Comparison of ENCODE assay signal across 1 cellular context in the genomic region with DNA sequence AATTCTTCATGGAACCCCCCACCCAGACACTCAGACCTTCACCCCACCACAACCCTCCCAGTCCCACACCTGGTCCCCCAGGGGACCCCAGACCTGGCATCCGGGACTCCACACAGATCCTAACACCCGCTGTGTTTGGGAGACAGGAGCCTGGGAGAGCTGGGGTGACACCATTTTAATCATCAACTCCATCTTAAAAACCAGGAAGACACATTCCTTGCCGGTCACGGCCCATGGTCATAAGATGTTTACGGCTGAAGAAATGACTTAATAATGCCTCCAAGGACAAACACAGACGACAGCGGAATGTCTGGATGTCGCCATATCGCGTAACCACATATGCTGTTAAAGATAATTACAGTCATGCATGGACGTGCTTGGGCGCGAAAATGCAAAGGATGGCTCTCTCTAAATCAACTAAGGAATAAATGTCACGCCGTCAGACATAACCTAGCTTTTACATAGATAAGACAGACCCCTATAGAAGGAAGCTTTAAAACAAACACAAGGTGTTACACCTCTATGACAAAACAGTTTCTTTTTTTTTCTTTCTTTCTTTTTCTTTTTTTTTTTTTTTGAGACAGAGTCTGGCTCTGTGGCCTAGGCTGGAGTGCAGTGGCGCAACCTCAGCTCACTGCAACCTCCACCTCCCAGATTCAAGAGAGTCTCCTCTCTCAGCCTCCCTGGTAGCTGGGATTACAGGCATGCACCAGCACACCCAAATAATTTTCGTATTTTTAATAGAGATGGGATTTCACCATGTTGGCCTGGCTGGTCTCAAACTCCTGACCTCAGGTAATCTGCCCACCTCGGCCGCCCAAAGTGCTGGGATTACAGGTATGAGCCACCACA.
TF ChIP-seq lines count a peak whose summit lies in the region.

No MANE protein-coding gene starts in this region.

TF ChIP-seq in K562, 482 proteins besides CTCF, POLR2A, EP300 and RAD21 (continued from another document and continues in another):
- TF ChIP-seq, protein P1, sequence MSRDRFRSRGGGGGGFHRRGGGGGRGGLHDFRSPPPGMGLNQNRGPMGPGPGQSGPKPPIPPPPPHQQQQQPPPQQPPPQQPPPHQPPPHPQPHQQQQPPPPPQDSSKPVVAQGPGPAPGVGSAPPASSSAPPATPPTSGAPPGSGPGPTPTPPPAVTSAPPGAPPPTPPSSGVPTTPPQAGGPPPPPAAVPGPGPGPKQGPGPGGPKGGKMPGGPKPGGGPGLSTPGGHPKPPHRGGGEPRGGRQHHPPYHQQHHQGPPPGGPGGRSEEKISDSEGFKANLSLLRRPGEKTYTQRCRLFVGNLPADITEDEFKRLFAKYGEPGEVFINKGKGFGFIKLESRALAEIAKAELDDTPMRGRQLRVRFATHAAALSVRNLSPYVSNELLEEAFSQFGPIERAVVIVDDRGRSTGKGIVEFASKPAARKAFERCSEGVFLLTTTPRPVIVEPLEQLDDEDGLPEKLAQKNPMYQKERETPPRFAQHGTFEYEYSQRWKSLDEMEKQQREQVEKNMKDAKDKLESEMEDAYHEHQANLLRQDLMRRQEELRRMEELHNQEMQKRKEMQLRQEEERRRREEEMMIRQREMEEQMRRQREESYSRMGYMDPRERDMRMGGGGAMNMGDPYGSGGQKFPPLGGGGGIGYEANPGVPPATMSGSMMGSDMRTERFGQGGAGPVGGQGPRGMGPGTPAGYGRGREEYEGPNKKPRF (IDR thresholded peaks at IDR 0.05; ENCODE audit: low read depth, low read length): no peak
- TF ChIP-seq RFX1 (IDR thresholded peaks at IDR 0.05) (no peak), MIER1 (IDR thresholded peaks at IDR 0.05; ENCODE audit: low read depth) (no peak), OTX1 (CRISPR knock-in tag; IDR thresholded peaks at IDR 0.05) (peak; percentile 90; the same call in 1 of the 2 replicates), ETV5 (CRISPR knock-in tag; IDR thresholded peaks at IDR 0.05; ENCODE audit: low read depth) (no peak), PHF21A (IDR thresholded peaks at IDR 0.05; ENCODE audit: borderline replicate concordance, low read depth) (no peak), ZNF507 (tag; conservative IDR thresholded peaks at IDR 0.05) (0 out of 2 replicates have a peak, but pooled peaks have one; percentile 32), ZSCAN32 (CRISPR knock-in tag; IDR thresholded peaks at IDR 0.05) (peak; percentile 44; the same call in 1 of the 2 replicates), RBFOX2 (IDR thresholded peaks at IDR 0.05; ENCODE audit: low read depth, low read length) (peak; percentile 33; the same call in 1 of the 2 replicates), CBFA2T3 (IDR thresholded peaks at IDR 0.05) (peak; percentile 80), JUNB (CRISPR knock-in tag; conservative IDR thresholded peaks at IDR 0.05) (no peak), CC2D1A (IDR thresholded peaks at IDR 0.05) (no peak), ZNF133 (CRISPR knock-in tag; IDR thresholded peaks at IDR 0.05) (peak; percentile 79; the same call in 1 of the 2 replicates), ZKSCAN1 (IDR thresholded peaks at IDR 0.05; ENCODE audit: low read depth, low read length) (no peak), ARNT (IDR thresholded peaks at IDR 0.05) (no peak), ZNF57 (CRISPR knock-in tag; IDR thresholded peaks at IDR 0.05) (no peak), PHB (CRISPR knock-in tag; IDR thresholded peaks at IDR 0.05) (0 out of 2 replicates have a peak, but pooled peaks have one; percentile 29), TRIM28 (IDR thresholded peaks at IDR 0.05) (no peak), TRIM24 (IDR thresholded peaks at IDR 0.05) (peak in 1 of 2 experiments; percentile 48; a peak in 1 of 4 replicates), TOE1 (IDR thresholded peaks at IDR 0.05; ENCODE audit: borderline replicate concordance) (no peak), TOE1 (CRISPR knock-in tag; IDR thresholded peaks at IDR 0.05; ENCODE audit: borderline replicate concordance, low read depth) (no peak), POLR3G (IDR thresholded peaks at IDR 0.05; ENCODE audit: extremely low read depth, insufficient read length, insufficient replicate concordance) (no peak), SREBF1 (IDR thresholded peaks at IDR 0.05; ENCODE audit: borderline replicate concordance, low read depth, low read length) (no peak), ZNF699 (CRISPR knock-in tag; IDR thresholded peaks at IDR 0.05; ENCODE audit: insufficient replicate concordance) (no peak), ZNF561 (CRISPR knock-in tag; conservative IDR thresholded peaks at IDR 0.05) (peak; percentile 60; the same call in 1 of the 2 replicates), NR3C1 (CRISPR knock-in tag; IDR thresholded peaks at IDR 0.05) (no peak), GTF2E2 (tag; IDR thresholded peaks at IDR 0.05) (peak; percentile 59; the same call in 1 of the 2 replicates), HSF4 (CRISPR knock-in tag; IDR thresholded peaks at IDR 0.05; ENCODE audit: borderline replicate concordance) (peak; percentile 87; the same call in 1 of the 2 replicates), IFI16 (CRISPR knock-in tag; IDR thresholded peaks at IDR 0.05) (peak; percentile 78), ZNF668 (CRISPR knock-in tag; IDR thresholded peaks at IDR 0.05) (peak; percentile 87; the same call in 1 of the 2 replicates), ZNF79 (CRISPR knock-in tag; IDR thresholded peaks at IDR 0.05; ENCODE audit: low read depth) (peak; percentile 88), ZNF354B (CRISPR knock-in tag; IDR thresholded peaks at IDR 0.05) (peak; percentile 74; the same call in 1 of the 2 replicates), LARP7 (IDR thresholded peaks at IDR 0.05) (no peak), ZBTB8A (IDR thresholded peaks at IDR 0.05; ENCODE audit: partially characterized antibody) (no peak), NR2F6 (CRISPR knock-in tag; IDR thresholded peaks at IDR 0.05) (no peak), SRF (CRISPR knock-in tag; IDR thresholded peaks at IDR 0.05) (peak in 1 of 2 experiments; percentile 73; a peak in 1 of 4 replicates), ILK (tag; IDR thresholded peaks at IDR 0.05; ENCODE audit: borderline replicate concordance, low read depth) (0 out of 2 replicates have a peak, but pooled peaks have one; percentile 28), RBM25 (IDR thresholded peaks at IDR 0.05; ENCODE audit: low read depth, low read length, severe bottlenecking) (no peak), BRF1 (IDR thresholded peaks at IDR 0.05; ENCODE audit: borderline replicate concordance, extremely low read depth, insufficient read length) (no peak), TEAD4 (IDR thresholded peaks at IDR 0.05; ENCODE audit: low read length) (peak; percentile 82), TEAD4 (CRISPR knock-in tag; IDR thresholded peaks at IDR 0.05; ENCODE audit: borderline replicate concordance) (no peak), TCF7 (IDR thresholded peaks at IDR 0.05; ENCODE audit: borderline replicate concordance) (no peak)
- TF ChIP-seq, protein P2, sequence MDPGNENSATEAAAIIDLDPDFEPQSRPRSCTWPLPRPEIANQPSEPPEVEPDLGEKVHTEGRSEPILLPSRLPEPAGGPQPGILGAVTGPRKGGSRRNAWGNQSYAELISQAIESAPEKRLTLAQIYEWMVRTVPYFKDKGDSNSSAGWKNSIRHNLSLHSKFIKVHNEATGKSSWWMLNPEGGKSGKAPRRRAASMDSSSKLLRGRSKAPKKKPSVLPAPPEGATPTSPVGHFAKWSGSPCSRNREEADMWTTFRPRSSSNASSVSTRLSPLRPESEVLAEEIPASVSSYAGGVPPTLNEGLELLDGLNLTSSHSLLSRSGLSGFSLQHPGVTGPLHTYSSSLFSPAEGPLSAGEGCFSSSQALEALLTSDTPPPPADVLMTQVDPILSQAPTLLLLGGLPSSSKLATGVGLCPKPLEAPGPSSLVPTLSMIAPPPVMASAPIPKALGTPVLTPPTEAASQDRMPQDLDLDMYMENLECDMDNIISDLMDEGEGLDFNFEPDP (CRISPR knock-in tag; IDR thresholded peaks at IDR 0.05): no peak
- TF ChIP-seq, protein P3, sequence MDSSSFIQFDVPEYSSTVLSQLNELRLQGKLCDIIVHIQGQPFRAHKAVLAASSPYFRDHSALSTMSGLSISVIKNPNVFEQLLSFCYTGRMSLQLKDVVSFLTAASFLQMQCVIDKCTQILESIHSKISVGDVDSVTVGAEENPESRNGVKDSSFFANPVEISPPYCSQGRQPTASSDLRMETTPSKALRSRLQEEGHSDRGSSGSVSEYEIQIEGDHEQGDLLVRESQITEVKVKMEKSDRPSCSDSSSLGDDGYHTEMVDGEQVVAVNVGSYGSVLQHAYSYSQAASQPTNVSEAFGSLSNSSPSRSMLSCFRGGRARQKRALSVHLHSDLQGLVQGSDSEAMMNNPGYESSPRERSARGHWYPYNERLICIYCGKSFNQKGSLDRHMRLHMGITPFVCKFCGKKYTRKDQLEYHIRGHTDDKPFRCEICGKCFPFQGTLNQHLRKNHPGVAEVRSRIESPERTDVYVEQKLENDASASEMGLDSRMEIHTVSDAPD (CRISPR knock-in tag; IDR thresholded peaks at IDR 0.05): peak; percentile 82
- TF ChIP-seq, protein P4, sequence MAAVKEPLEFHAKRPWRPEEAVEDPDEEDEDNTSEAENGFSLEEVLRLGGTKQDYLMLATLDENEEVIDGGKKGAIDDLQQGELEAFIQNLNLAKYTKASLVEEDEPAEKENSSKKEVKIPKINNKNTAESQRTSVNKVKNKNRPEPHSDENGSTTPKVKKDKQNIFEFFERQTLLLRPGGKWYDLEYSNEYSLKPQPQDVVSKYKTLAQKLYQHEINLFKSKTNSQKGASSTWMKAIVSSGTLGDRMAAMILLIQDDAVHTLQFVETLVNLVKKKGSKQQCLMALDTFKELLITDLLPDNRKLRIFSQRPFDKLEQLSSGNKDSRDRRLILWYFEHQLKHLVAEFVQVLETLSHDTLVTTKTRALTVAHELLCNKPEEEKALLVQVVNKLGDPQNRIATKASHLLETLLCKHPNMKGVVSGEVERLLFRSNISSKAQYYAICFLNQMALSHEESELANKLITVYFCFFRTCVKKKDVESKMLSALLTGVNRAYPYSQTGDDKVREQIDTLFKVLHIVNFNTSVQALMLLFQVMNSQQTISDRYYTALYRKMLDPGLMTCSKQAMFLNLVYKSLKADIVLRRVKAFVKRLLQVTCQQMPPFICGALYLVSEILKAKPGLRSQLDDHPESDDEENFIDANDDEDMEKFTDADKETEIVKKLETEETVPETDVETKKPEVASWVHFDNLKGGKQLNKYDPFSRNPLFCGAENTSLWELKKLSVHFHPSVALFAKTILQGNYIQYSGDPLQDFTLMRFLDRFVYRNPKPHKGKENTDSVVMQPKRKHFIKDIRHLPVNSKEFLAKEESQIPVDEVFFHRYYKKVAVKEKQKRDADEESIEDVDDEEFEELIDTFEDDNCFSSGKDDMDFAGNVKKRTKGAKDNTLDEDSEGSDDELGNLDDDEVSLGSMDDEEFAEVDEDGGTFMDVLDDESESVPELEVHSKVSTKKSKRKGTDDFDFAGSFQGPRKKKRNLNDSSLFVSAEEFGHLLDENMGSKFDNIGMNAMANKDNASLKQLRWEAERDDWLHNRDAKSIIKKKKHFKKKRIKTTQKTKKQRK (IDR thresholded peaks at IDR 0.05; ENCODE audit: borderline replicate concordance, low read depth, low read length): no peak
- TF ChIP-seq, protein P5, sequence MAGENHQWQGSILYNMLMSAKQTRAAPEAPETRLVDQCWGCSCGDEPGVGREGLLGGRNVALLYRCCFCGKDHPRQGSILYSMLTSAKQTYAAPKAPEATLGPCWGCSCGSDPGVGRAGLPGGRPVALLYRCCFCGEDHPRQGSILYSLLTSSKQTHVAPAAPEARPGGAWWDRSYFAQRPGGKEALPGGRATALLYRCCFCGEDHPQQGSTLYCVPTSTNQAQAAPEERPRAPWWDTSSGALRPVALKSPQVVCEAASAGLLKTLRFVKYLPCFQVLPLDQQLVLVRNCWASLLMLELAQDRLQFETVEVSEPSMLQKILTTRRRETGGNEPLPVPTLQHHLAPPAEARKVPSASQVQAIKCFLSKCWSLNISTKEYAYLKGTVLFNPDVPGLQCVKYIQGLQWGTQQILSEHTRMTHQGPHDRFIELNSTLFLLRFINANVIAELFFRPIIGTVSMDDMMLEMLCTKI (IDR thresholded peaks at IDR 0.05; ENCODE audit: partially characterized antibody): no peak
- TF ChIP-seq, protein P6, sequence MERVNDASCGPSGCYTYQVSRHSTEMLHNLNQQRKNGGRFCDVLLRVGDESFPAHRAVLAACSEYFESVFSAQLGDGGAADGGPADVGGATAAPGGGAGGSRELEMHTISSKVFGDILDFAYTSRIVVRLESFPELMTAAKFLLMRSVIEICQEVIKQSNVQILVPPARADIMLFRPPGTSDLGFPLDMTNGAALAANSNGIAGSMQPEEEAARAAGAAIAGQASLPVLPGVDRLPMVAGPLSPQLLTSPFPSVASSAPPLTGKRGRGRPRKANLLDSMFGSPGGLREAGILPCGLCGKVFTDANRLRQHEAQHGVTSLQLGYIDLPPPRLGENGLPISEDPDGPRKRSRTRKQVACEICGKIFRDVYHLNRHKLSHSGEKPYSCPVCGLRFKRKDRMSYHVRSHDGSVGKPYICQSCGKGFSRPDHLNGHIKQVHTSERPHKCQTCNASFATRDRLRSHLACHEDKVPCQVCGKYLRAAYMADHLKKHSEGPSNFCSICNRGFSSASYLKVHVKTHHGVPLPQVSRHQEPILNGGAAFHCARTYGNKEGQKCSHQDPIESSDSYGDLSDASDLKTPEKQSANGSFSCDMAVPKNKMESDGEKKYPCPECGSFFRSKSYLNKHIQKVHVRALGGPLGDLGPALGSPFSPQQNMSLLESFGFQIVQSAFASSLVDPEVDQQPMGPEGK (CRISPR knock-in tag; IDR thresholded peaks at IDR 0.05; ENCODE audit: borderline replicate concordance): peak; percentile 87
- TF ChIP-seq, protein P7, sequence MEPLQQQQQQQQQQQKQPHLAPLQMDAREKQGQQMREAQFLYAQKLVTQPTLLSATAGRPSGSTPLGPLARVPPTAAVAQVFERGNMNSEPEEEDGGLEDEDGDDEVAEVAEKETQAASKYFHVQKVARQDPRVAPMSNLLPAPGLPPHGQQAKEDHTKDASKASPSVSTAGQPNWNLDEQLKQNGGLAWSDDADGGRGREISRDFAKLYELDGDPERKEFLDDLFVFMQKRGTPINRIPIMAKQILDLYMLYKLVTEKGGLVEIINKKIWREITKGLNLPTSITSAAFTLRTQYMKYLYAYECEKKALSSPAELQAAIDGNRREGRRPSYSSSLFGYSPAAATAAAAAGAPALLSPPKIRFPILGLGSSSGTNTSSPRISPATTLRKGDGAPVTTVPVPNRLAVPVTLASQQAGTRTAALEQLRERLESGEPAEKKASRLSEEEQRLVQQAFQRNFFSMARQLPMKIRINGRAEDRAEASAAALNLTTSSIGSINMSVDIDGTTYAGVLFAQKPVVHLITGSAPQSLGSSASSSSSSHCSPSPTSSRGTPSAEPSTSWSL (CRISPR knock-in tag; IDR thresholded peaks at IDR 0.05; ENCODE audit: borderline replicate concordance): peak; percentile 70; the same call in 1 of the 2 replicates
- TF ChIP-seq, protein P8, sequence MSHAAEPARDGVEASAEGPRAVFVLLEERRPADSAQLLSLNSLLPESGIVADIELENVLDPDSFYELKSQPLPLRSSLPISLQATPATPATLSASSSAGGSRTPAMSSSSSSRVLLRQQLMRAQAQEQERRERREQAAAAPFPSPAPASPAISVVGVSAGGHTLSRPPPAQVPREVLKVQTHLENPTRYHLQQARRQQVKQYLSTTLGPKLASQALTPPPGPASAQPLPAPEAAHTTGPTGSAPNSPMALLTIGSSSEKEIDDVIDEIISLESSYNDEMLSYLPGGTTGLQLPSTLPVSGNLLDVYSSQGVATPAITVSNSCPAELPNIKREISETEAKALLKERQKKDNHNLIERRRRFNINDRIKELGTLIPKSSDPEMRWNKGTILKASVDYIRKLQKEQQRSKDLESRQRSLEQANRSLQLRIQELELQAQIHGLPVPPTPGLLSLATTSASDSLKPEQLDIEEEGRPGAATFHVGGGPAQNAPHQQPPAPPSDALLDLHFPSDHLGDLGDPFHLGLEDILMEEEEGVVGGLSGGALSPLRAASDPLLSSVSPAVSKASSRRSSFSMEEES (CRISPR knock-in tag; IDR thresholded peaks at IDR 0.05): no peak
